In genomic region chrX:44203791-44204190, GRCh38 we compare ENCODE assay signal across 25 cellular contexts.
A peak's percentile ranks its signal among the peaks of the same experiment; 100 is the strongest.
DNase-seq lines count a peak whose midpoint lies in the region; ATAC-seq, FAIRE-seq and TF ChIP-seq lines count a peak whose summit lies in the region.
"Had no signal": no experiment of that assay in that cellular context is flagged by ENCODE, and none has a peak within 500 bp of the region (broad histone marks: within the 10 kb centered on the region; RNA-seq: fewer than 3 reads in every experiment).

No MANE protein-coding gene starts in this region.

- H3K4me1 Mint-ChIP-seq in MCF 10A (ENCODE audit: insufficient read depth, unreplicated experiment): no peaks in the 10 kb centered on the region
- no peaks in the 10 kb centered on the region for H3K4me1 Mint-ChIP-seq in CD8-positive, alpha-beta memory T cell
- H3K4me1 Mint-ChIP-seq: nephron; stimulated activated effector memory CD8-positive, alpha-beta T cell treated with anti-CD3 and anti-CD28 coated beads, Interleukin-12 subunit alpha, Interleukin-12 subunit beta, amount 100 ng/mL, for 72 hours had no signal

- no peaks in the 10 kb centered on the region for H3K9me3 ChIP-seq in breast epithelium
- H3K9me3 ChIP-seq in CD8-positive, alpha-beta memory T cell (ENCODE audit: low read length): no peaks in the 10 kb centered on the region
- H3K9me3 ChIP-seq: esophagus muscularis mucosa, left lung, SK-N-SH, thoracic aorta had no signal

- no TSS peak for BruUV-seq in MCF 10A (replicated peaks; lab: Mats Ljungman, UMichigan)

- no peaks in the 10 kb centered on the region for H3K36me3 ChIP-seq in breast epithelium
- no peaks in the 10 kb centered on the region for H3K36me3 ChIP-seq in bronchial epithelial cell (ENCODE audit: control insufficient read depth, insufficient read depth, low read length)
- H3K36me3 ChIP-seq in CD8-positive, alpha-beta memory T cell (ENCODE audit: insufficient read depth, low read length): no peaks in the 10 kb centered on the region
- H3K36me3 ChIP-seq: esophagus muscularis mucosa, left lung, thoracic aorta had no signal

- H3K27ac ChIP-seq in breast epithelium: no peak overlapping the region
- no peak overlapping the region for H3K27ac ChIP-seq in CD8-positive, alpha-beta memory T cell (ENCODE audit: low read depth, low read length)
- H3K27ac ChIP-seq: esophagus muscularis mucosa, left lung, thoracic aorta had no signal

- intact Hi-C loops in MCF 10A (cut with micrococcal nuclease): no loop called here
- intact Hi-C loops in breast epithelium (cut with DNase I; ENCODE audit: low total_unique reads): no loop called here

- CTCF ChIA-PET in MCF 10A (lab: Yijun Ruan, JAX): no interaction called here
- CTCF ChIA-PET in CD8-positive, alpha-beta memory T cell (lab: Charles Lee): no interaction called here

- H3K27ac Mint-ChIP-seq in MCF 10A (ENCODE audit: low read depth, unreplicated experiment): no peak overlapping the region
- peak overlapping the region in 1 of 8 donors; percentile 20 for H3K27ac Mint-ChIP-seq in CD8-positive, alpha-beta memory T cell
- H3K27ac Mint-ChIP-seq: nephron; stimulated activated effector memory CD8-positive, alpha-beta T cell treated with anti-CD3 and anti-CD28 coated beads, Interleukin-12 subunit alpha, Interleukin-12 subunit beta, amount 100 ng/mL, for 72 hours had no signal

- H3K4me3 ChIP-seq in breast epithelium: no peak overlapping the region
- no peak overlapping the region for H3K4me3 ChIP-seq in bronchial epithelial cell (ENCODE audit: low read depth, low read length)
- H3K4me3 ChIP-seq in retinal pigment epithelial cell (ENCODE audit: low read length): no peak overlapping the region
- H3K4me3 ChIP-seq in CD8-positive, alpha-beta memory T cell (ENCODE audit: low read length): no peak overlapping the region
- H3K4me3 ChIP-seq: esophagus muscularis mucosa, left lung, thoracic aorta had no signal

- FAIRE-seq in bronchial epithelial cell (lab: Jason Lieb, UNC): no peak
- FAIRE-seq: H54, HTR-8/SVneo had no signal

- H3K36me3 Mint-ChIP-seq in MCF 10A (ENCODE audit: insufficient read depth, unreplicated experiment): no peaks in the 10 kb centered on the region
- peaks cover 0 to 12% (median 0%) of the 10 kb centered on the region in 3 donors for H3K36me3 Mint-ChIP-seq in CD8-positive, alpha-beta memory T cell
- H3K36me3 Mint-ChIP-seq: stimulated activated effector memory CD8-positive, alpha-beta T cell treated with anti-CD3 and anti-CD28 coated beads, Interleukin-12 subunit alpha, Interleukin-12 subunit beta, amount 100 ng/mL, for 72 hours had no signal

- TF ChIP-seq POLR2A in breast epithelium (IDR thresholded peaks at IDR 0.05): no peak

- no peak overlapping the region for H3K4me3 Mint-ChIP-seq in MCF 10A (ENCODE audit: unreplicated experiment)
- no peak overlapping the region for H3K4me3 Mint-ChIP-seq in CD8-positive, alpha-beta memory T cell
- H3K4me3 Mint-ChIP-seq: nephron; stimulated activated effector memory CD8-positive, alpha-beta T cell treated with anti-CD3 and anti-CD28 coated beads, Interleukin-12 subunit alpha, Interleukin-12 subunit beta, amount 100 ng/mL, for 72 hours had no signal

- POLR2A ChIA-PET in MCF 10A (lab: Yijun Ruan, JAX): interaction anchor here (0.7 kb wide), 1 partner anchor 58 kb away, joined by 3 read pairs; no protein-coding TSS in a partner anchor
- POLR2A ChIA-PET in CD8-positive, alpha-beta memory T cell (lab: Charles Lee): no interaction called here

- no peaks in the 10 kb centered on the region for H3K4me1 ChIP-seq in breast epithelium
- no peaks in the 10 kb centered on the region for H3K4me1 ChIP-seq in CD8-positive, alpha-beta memory T cell (ENCODE audit: insufficient read depth, low read length)
- H3K4me1 ChIP-seq: esophagus muscularis mucosa, left lung had no signal

- TF ChIP-seq CTCF in MCF 10A (IDR thresholded peaks at IDR 0.05; ENCODE audit: unreplicated experiment) (no peak), breast epithelium (IDR thresholded peaks at IDR 0.05) (no peak), bronchial epithelial cell (IDR thresholded peaks at IDR 0.05; ENCODE audit: insufficient read depth, low read length, severe bottlenecking) (peak; percentile 28), retinal pigment epithelial cell (conservative IDR thresholded peaks at IDR 0.05; ENCODE audit: low read depth, low read length) (peak; percentile 5)

- peaks cover 0 to 3% of the 10 kb centered on the region in 2 donors for H3K27me3 ChIP-seq in breast epithelium
- H3K27me3 ChIP-seq in bronchial epithelial cell (ENCODE audit: control insufficient read depth, insufficient read depth, low read length): no peaks in the 10 kb centered on the region
- H3K27me3 ChIP-seq in CD8-positive, alpha-beta memory T cell (ENCODE audit: insufficient read depth, low read length, poor library complexity, severe bottlenecking): no peaks in the 10 kb centered on the region
- H3K27me3 ChIP-seq: esophagus muscularis mucosa, left lung had no signal

- H3K9me3 Mint-ChIP-seq in MCF 10A (ENCODE audit: unreplicated experiment): no peaks in the 10 kb centered on the region
- H3K9me3 Mint-ChIP-seq in CD8-positive, alpha-beta memory T cell: peaks cover 0 to 8% (median 0%) of the 10 kb centered on the region in 5 donors
- H3K9me3 Mint-ChIP-seq: stimulated activated effector memory CD8-positive, alpha-beta T cell treated with anti-CD3 and anti-CD28 coated beads, Interleukin-12 subunit alpha, Interleukin-12 subunit beta, amount 100 ng/mL, for 72 hours had no signal

- H3K27me3 Mint-ChIP-seq in MCF 10A (ENCODE audit: insufficient read depth, unreplicated experiment): peaks cover 68% of the 10 kb centered on the region
- peaks cover 0 to 13% of the 10 kb centered on the region in 2 donors for H3K27me3 Mint-ChIP-seq in CD8-positive, alpha-beta memory T cell

- DNase-seq in MCF 10A (ENCODE audit: unreplicated experiment) (peak; percentile 8), breast epithelium (ENCODE audit: low spot score in 2 of 2) (no peak), NAMALWA (ENCODE audit: low spot score) (peak; percentile 7), bronchial epithelial cell (ENCODE audit: low read depth) (no peak), retinal pigment epithelial cell (ENCODE audit: low read depth) (no peak)
- no peak for DNase-seq in CD8-positive, alpha-beta memory T cell
- DNase-seq: ACHN; activated CD4-positive, alpha-beta T cell treated with anti-CD3 and anti-CD28 coated beads, Interleukin-2, amount 50 U/mL, for 4 hours; activated gamma-delta T cell; C1 segment of cervical spinal cord; caudate nucleus; DMS 273 treated with DMSO at 0.1 percent for 48 hours; left lung; midbrain; NCI-H526; posterior cingulate gyrus; SK-N-SH had no signal

- ATAC-seq in HG03378 (IDR thresholded peaks at IDR 0.05; ENCODE audit: unreplicated experiment): no peak
- no peak for ATAC-seq in HG03097 (IDR thresholded peaks at IDR 0.05; ENCODE audit: low FRiP score, unreplicated experiment)
- ATAC-seq: left lung; stimulated activated effector memory CD8-positive, alpha-beta T cell treated with anti-CD3 and anti-CD28 coated beads, Interleukin-12 subunit alpha, Interleukin-12 subunit beta, amount 100 ng/mL, for 72 hours had no signal

Comparison
In these comparisons a context has a peak if more than half of its experiments do, and no peak if none do; other contexts are left out.
1. DNase-seq: peak in MCF 10A (single experiment) and NAMALWA (single experiment); none in breast epithelium (0 of 2), bronchial epithelial cell (single experiment), retinal pigment epithelial cell (single experiment) and CD8-positive, alpha-beta memory T cell (0 of 5).
2. CTCF ChIP-seq: peak in bronchial epithelial cell (single experiment) and retinal pigment epithelial cell (single experiment); none in MCF 10A (single experiment) and breast epithelium (0 of 3).